In genomic region chr6:32972353-32973143, GRCh38 we compare ENCODE assay signal across 1 cellular context.
TF ChIP-seq lines count a peak whose summit lies in the region.

No MANE protein-coding gene starts in this region.

TF ChIP-seq in K562, 482 proteins besides CTCF, POLR2A, EP300 and RAD21 (continued from another document and continues in another):
- TF ChIP-seq ZNF780A (CRISPR knock-in tag; IDR thresholded peaks at IDR 0.05): no peak; the same call in 1 of the 2 replicates
- no peak for TF ChIP-seq SRF (CRISPR knock-in tag; IDR thresholded peaks at IDR 0.05)
- 0 out of 2 replicates have a peak, but pooled peaks have one; percentile 33 for TF ChIP-seq ZNF175 (CRISPR knock-in tag; IDR thresholded peaks at IDR 0.05; ENCODE audit: low read depth)
- TF ChIP-seq KDM5B (IDR thresholded peaks at IDR 0.05; ENCODE audit: insufficient replicate concordance, low read depth, low read length): peak; percentile 94
- no peak for TF ChIP-seq ZNF184 (CRISPR knock-in tag; IDR thresholded peaks at IDR 0.05)
- TF ChIP-seq ZNF146 (CRISPR knock-in tag; IDR thresholded peaks at IDR 0.05; ENCODE audit: unreplicated experiment): peak; percentile 6
- 0 out of 2 replicates have a peak, but pooled peaks have one; percentile 1 for TF ChIP-seq TCFL5 (CRISPR knock-in tag; conservative IDR thresholded peaks at IDR 0.05)
- peak; percentile 55; the same call in 1 of the 2 replicates for TF ChIP-seq CEBPG (CRISPR knock-in tag; IDR thresholded peaks at IDR 0.05)
- TF ChIP-seq CEBPG (tag; conservative IDR thresholded peaks at IDR 0.05 in 1 of 2, IDR thresholded peaks at IDR 0.05 in 1 of 2): no peak
- TF ChIP-seq TOE1 (IDR thresholded peaks at IDR 0.05; ENCODE audit: borderline replicate concordance): peak; percentile 67; the same call in 1 of the 2 replicates
- no peak for TF ChIP-seq TOE1 (CRISPR knock-in tag; IDR thresholded peaks at IDR 0.05; ENCODE audit: borderline replicate concordance, low read depth)
- peak; percentile 31; the same call in 1 of the 2 replicates for TF ChIP-seq BHLHE40 (IDR thresholded peaks at IDR 0.05; ENCODE audit: low read length)
- no peak for TF ChIP-seq ZNF23 (CRISPR knock-in tag; IDR thresholded peaks at IDR 0.05)
- TF ChIP-seq ZFP91 (CRISPR knock-in tag; IDR thresholded peaks at IDR 0.05): no peak
- 0 out of 2 replicates have a peak, but pooled peaks have one; percentile 86 for TF ChIP-seq RERE (CRISPR knock-in tag; IDR thresholded peaks at IDR 0.05; ENCODE audit: borderline replicate concordance)
- TF ChIP-seq RBM34 (IDR thresholded peaks at IDR 0.05; ENCODE audit: borderline replicate concordance, insufficient read depth, low read length): no peak
- peak; percentile 4 for TF ChIP-seq LCOR (CRISPR knock-in tag; IDR thresholded peaks at IDR 0.05)
- TF ChIP-seq EGR1 (conservative IDR thresholded peaks at IDR 0.05): peak; percentile 52
- TF ChIP-seq ZC3H8 (IDR thresholded peaks at IDR 0.05): no peak
- TF ChIP-seq ZBTB26 (CRISPR knock-in tag; IDR thresholded peaks at IDR 0.05): 0 out of 2 replicates have a peak, but pooled peaks have one; percentile 2
- TF ChIP-seq NCOA4 (IDR thresholded peaks at IDR 0.05; ENCODE audit: partially characterized antibody): no peak
- TF ChIP-seq RBM14 (IDR thresholded peaks at IDR 0.05; ENCODE audit: borderline replicate concordance, insufficient read depth, low read depth, low read length): peak; percentile 92; the same call in 1 of the 2 replicates
- peak; percentile 74; the same call in 1 of the 2 replicates for TF ChIP-seq ZBED1 (IDR thresholded peaks at IDR 0.05)
- peak; percentile 25 for TF ChIP-seq HMGN3 (IDR thresholded peaks at IDR 0.05; ENCODE audit: borderline replicate concordance, extremely low read depth, insufficient read length, low read depth, low read length)
- TF ChIP-seq KAT8 (IDR thresholded peaks at IDR 0.05; ENCODE audit: low read depth): peak; percentile 95
- peak; percentile 16; the same call in 1 of the 2 replicates for TF ChIP-seq CBX1 (IDR thresholded peaks at IDR 0.05; ENCODE audit: low read depth)
- TF ChIP-seq MAFK (IDR thresholded peaks at IDR 0.05; ENCODE audit: low read length): no peak
- peak; percentile 18; the same call in 1 of the 2 replicates for TF ChIP-seq ZNF12 (CRISPR knock-in tag; IDR thresholded peaks at IDR 0.05)
- peak; percentile 100; the same call in 1 of the 2 replicates for TF ChIP-seq KAT7 (CRISPR knock-in tag; IDR thresholded peaks at IDR 0.05; ENCODE audit: borderline replicate concordance)
- 0 out of 2 replicates have a peak, but pooled peaks have one; percentile 2 for TF ChIP-seq THRB (CRISPR knock-in tag; conservative IDR thresholded peaks at IDR 0.05)
- TF ChIP-seq HNRNPH1 (optimal IDR thresholded peaks at IDR 0.05; ENCODE audit: low read depth, low read length): no peak
- TF ChIP-seq ZNF511 (CRISPR knock-in tag; IDR thresholded peaks at IDR 0.05): peak; percentile 85; the same call in 1 of the 2 replicates
- peak; percentile 86 for TF ChIP-seq NFRKB (IDR thresholded peaks at IDR 0.05; ENCODE audit: low read depth)
- TF ChIP-seq THRAP3 (IDR thresholded peaks at IDR 0.05; ENCODE audit: borderline replicate concordance): peak; percentile 97
- peak; percentile 14; the same call in 1 of the 2 replicates for TF ChIP-seq MXI1 (IDR thresholded peaks at IDR 0.05; ENCODE audit: low read depth, low read length)
- no peak for TF ChIP-seq ZSCAN32 (CRISPR knock-in tag; IDR thresholded peaks at IDR 0.05)
- no peak for TF ChIP-seq PHF20 (IDR thresholded peaks at IDR 0.05; ENCODE audit: partially characterized antibody)
- 0 out of 2 replicates have a peak, but pooled peaks have one; percentile 24 for TF ChIP-seq ZNF143 (CRISPR knock-in tag; IDR thresholded peaks at IDR 0.05)
- peak; percentile 80 for TF ChIP-seq HMGXB4 (CRISPR knock-in tag; IDR thresholded peaks at IDR 0.05)
- TF ChIP-seq ATF2 (CRISPR knock-in tag; IDR thresholded peaks at IDR 0.05): no peak
- TF ChIP-seq ZNF436 (CRISPR knock-in tag; IDR thresholded peaks at IDR 0.05): 0 out of 2 replicates have a peak, but pooled peaks have one; percentile 1
- TF ChIP-seq RB1 (IDR thresholded peaks at IDR 0.05; ENCODE audit: low read depth): peak; percentile 53
- TF ChIP-seq ZNF589 (CRISPR knock-in tag; IDR thresholded peaks at IDR 0.05; ENCODE audit: low read depth): no peak
- TF ChIP-seq UBTF (IDR thresholded peaks at IDR 0.05; ENCODE audit: borderline replicate concordance in 1 of 2, low read depth in 2 of 2, low read length in 2 of 2): no peak
- no peak for TF ChIP-seq RBM17 (IDR thresholded peaks at IDR 0.05; ENCODE audit: borderline replicate concordance, low read depth, low read length)
- no peak for TF ChIP-seq CEBPB (tag; IDR thresholded peaks at IDR 0.05)
- peak in 1 of 2 experiments; percentile 54; a peak in 1 of 4 replicates for TF ChIP-seq NONO (IDR thresholded peaks at IDR 0.05; ENCODE audit: low read depth in 2 of 2, low read length in 1 of 2)
- TF ChIP-seq TSC22D4 (tag; IDR thresholded peaks at IDR 0.05): no peak
